ENCODE assay signal across 11 cellular contexts in genomic region chr3:66392512-66392911, GRCh38.
DNase-seq lines count a peak whose midpoint lies in the region; ATAC-seq and TF ChIP-seq lines count a peak whose summit lies in the region.
"Had no signal": no experiment of that assay in that cellular context is flagged by ENCODE, and none has a peak within 500 bp of the region (broad histone marks: within the 10 kb centered on the region; RNA-seq: fewer than 3 reads in every experiment).

No MANE protein-coding gene starts in this region.

- peaks cover 2 to 5% of the 10 kb centered on the region in 2 donors for H3K9me3 Mint-ChIP-seq in activated T-cell treated with anti-CD3 and anti-CD28 coated beads, Interleukin-2, amount 50 U/mL, for 72 hours
- H3K9me3 Mint-ChIP-seq in T-cell (peaks cover 0 to 9% (median 0%) of the 10 kb centered on the region in 3 donors), neural progenitor cell (peaks cover 4% of the 10 kb centered on the region)

- H3K4me2 ChIP-seq in neural progenitor cell: no peak overlapping the region

- no peak for ATAC-seq in activated T-cell treated with anti-CD3 and anti-CD28 coated beads, Interleukin-2, amount 50 U/mL, for 72 hours (replicated peaks in 1 of 2)
- ATAC-seq in T-cell (replicated peaks in 1 of 4) (no peak), upper lobe of left lung (ENCODE audit: low FRiP score in 2 of 2) (no peak)
- ATAC-seq: left colon had no signal

- no peak overlapping the region for H3K9ac ChIP-seq in neural progenitor cell

- H3K79me2 ChIP-seq in neural progenitor cell (ENCODE audit: low read depth): peaks cover 71% of the 10 kb centered on the region

- H3K4me1 ChIP-seq in neural progenitor cell (peaks cover 3% of the 10 kb centered on the region), upper lobe of left lung (peaks cover 0 to 5% (median 0%) of the 10 kb centered on the region in 4 donors)

- TF ChIP-seq POLR2A in upper lobe of left lung (IDR thresholded peaks at IDR 0.05): no peak

- H2AFZ ChIP-seq in neural progenitor cell (replicated peaks): no peak overlapping the region

- TF ChIP-seq CTCF in neural progenitor cell (IDR thresholded peaks at IDR 0.05) (no peak), upper lobe of left lung (IDR thresholded peaks at IDR 0.05) (no peak)

- no peaks in the 10 kb centered on the region for H3K27me3 Mint-ChIP-seq in activated T-cell treated with anti-CD3 and anti-CD28 coated beads, Interleukin-2, amount 50 U/mL, for 72 hours (ENCODE audit: low read depth)
- H3K27me3 Mint-ChIP-seq in T-cell: no peaks in the 10 kb centered on the region
- no peaks in the 10 kb centered on the region for H3K27me3 Mint-ChIP-seq in neural progenitor cell (ENCODE audit: insufficient read depth, low read depth)

- CTCF ChIA-PET in T-cell (lab: Charles Lee): interaction anchor here (0.6 to 2.8 kb wide), 4 partner anchors 15 to 137 kb away, joined by 3 to 17 read pairs (median 8); no protein-coding TSS in a partner anchor

- peak overlapping the region; percentile 93 for H3K27ac Mint-ChIP-seq in activated T-cell treated with anti-CD3 and anti-CD28 coated beads, Interleukin-2, amount 50 U/mL, for 72 hours
- peak overlapping the region; percentile 96 to 99 for H3K27ac Mint-ChIP-seq in T-cell
- H3K27ac Mint-ChIP-seq in neural progenitor cell: no peak overlapping the region

- H3K36me3 Mint-ChIP-seq in activated T-cell treated with anti-CD3 and anti-CD28 coated beads, Interleukin-2, amount 50 U/mL, for 72 hours (ENCODE audit: insufficient read depth in 2 of 2): peaks cover 15 to 23% of the 10 kb centered on the region in 2 donors
- H3K36me3 Mint-ChIP-seq in T-cell (peaks cover 46% of the 10 kb centered on the region), neural progenitor cell (peaks cover 72% of the 10 kb centered on the region)

- H3K4me3 Mint-ChIP-seq in activated T-cell treated with anti-CD3 and anti-CD28 coated beads, Interleukin-2, amount 50 U/mL, for 72 hours: peak overlapping the region; percentile 47 to 67
- H3K4me3 Mint-ChIP-seq in T-cell (peak overlapping the region; percentile 84 to 85 (median 84)), neural progenitor cell (no peak overlapping the region)

- H3K4me1 Mint-ChIP-seq in activated T-cell treated with anti-CD3 and anti-CD28 coated beads, Interleukin-2, amount 50 U/mL, for 72 hours (ENCODE audit: low read depth): peaks cover 39% of the 10 kb centered on the region
- peaks cover 69 to 73% (median 70%) of the 10 kb centered on the region in 3 donors for H3K4me1 Mint-ChIP-seq in T-cell
- peaks cover 12% of the 10 kb centered on the region for H3K4me1 Mint-ChIP-seq in neural progenitor cell

- no peak overlapping the region for H3K4me3 ChIP-seq in neural progenitor cell
- no peak overlapping the region for H3K4me3 ChIP-seq in upper lobe of left lung

- H3K27me3 ChIP-seq in neural progenitor cell (no peaks in the 10 kb centered on the region), upper lobe of left lung (no peaks in the 10 kb centered on the region)

- H3K9me3 ChIP-seq in neural progenitor cell (ENCODE audit: low read depth) (no peaks in the 10 kb centered on the region), upper lobe of left lung (no peaks in the 10 kb centered on the region)

- DNase-seq in activated T-cell treated with anti-CD3 and anti-CD28 coated beads, Interleukin-2, amount 50 U/mL, for 72 hours: no peak
- no peak for DNase-seq in activated T-cell treated with anti-CD3 and anti-CD28 coated beads, Interleukin-2, amount 50 U/mL, for 1 hour
- DNase-seq in T-cell (no peak), islet precursor cell (peak; percentile 11), neural progenitor cell (ENCODE audit: low spot score) (no peak), NCI-H128 (lab: John Stamatoyannopoulos, UW; ENCODE audit: unreplicated experiment) (no peak), upper lobe of left lung (no peak)
- DNase-seq: DMS79, left colon, NCI-H187 treated with DMSO at 0.1 percent for 48 hours had no signal

- peaks cover 35% of the 10 kb centered on the region for H3K36me3 ChIP-seq in neural progenitor cell
- peaks cover 8 to 56% (median 26%) of the 10 kb centered on the region in 4 donors for H3K36me3 ChIP-seq in upper lobe of left lung

- H4K20me1 ChIP-seq in neural progenitor cell (ENCODE audit: low read depth): peaks cover 77% of the 10 kb centered on the region

- WGBS in upper lobe of left lung, 2 donors: 78 to 86% methylated on average over 3 of the region's 3 CpGs

- POLR2A ChIA-PET in T-cell (lab: Charles Lee): no interaction called here

- H3F3A ChIP-seq in neural progenitor cell (ENCODE audit: low read depth): peaks cover 46% of the 10 kb centered on the region

- TF ChIP-seq EP300 in upper lobe of left lung (IDR thresholded peaks at IDR 0.05): no peak

- H3K27ac ChIP-seq in temporal lobe (ENCODE audit: low read depth, low read length) (peak overlapping the region; percentile 1), neural progenitor cell (no peak overlapping the region), upper lobe of left lung (no peak overlapping the region)
